ENCODE assay signal across 25 cellular contexts in genomic region chr12:39319180-39319579, GRCh38.
"Had no signal": no experiment of that assay in that cellular context is flagged by ENCODE, and none has a peak within 500 bp of the region (broad histone marks: within the 10 kb centered on the region; RNA-seq: fewer than 3 reads in every experiment).

No MANE protein-coding gene starts in this region.

- H3K4me3 ChIP-seq: SJCRH30 had no signal

- H3K9ac ChIP-seq: SK-N-SH had no signal

- FAIRE-seq: astrocyte had no signal

- H3K27ac ChIP-seq: SJCRH30, VCaP had no signal

- ATAC-seq: activated T-helper 17 cell treated with anti-CD3 and anti-CD28 coated beads, Interleukin-2, amount 50 U/mL, for 72 hours; Panc1; Right ventricle myocardium inferior had no signal

- H3K4me1 ChIP-seq: SJCRH30 had no signal

- DNase-seq: activated CD4-positive, alpha-beta memory T cell treated with anti-CD3 and anti-CD28 coated beads, Interleukin-2, amount 10 ng/mL, durations not matched to agents 7 days and 5 days; activated CD4-positive, alpha-beta T cell treated with anti-CD3 and anti-CD28 coated beads, Interleukin-2, amount 50 U/mL, for 1 hour; activated CD4-positive, CD25-positive, alpha-beta regulatory T cell; activated gamma-delta T cell; activated naive CD4-positive, alpha-beta T cell treated with anti-CD3 and anti-CD28 coated beads for 36 hours; activated T-cell treated with anti-CD3 and anti-CD28 coated beads for 4 hours; activated T-cell treated with anti-CD3 and anti-CD28 coated beads, Interleukin-2, amount 50 U/mL, for 48 hours; amygdala; Kasumi-1; KBM-7; NCI-H1048; NCI-H1436; NCI-H187; NCI-H2081 treated with DMSO at 0.1 percent for 48 hours; NCI-H446; NCI-H524 treated with DMSO at 0.1 percent for 48 hours; RPMI8226; SJCRH30; SK-N-SH; T-helper 1 cell had no signal

- H3K27me3 ChIP-seq: SJCRH30 had no signal

- H3K36me3 ChIP-seq: SJCRH30 had no signal

- H3K9me3 ChIP-seq: SJCRH30, SK-N-SH had no signal

- H3K4me2 ChIP-seq: SK-N-SH had no signal
